8 cellular contexts compared by ENCODE assay signal in genomic region chr18:48940854-48941531, GRCh38. TPM values are rescaled to one million over a fixed set of nuclear protein-coding genes. Genes with fewer than 3 reads are reported as not detected.
A peak's percentile ranks its signal among the peaks of the same experiment; 100 is the strongest.
DNase-seq lines count a peak whose midpoint lies in the region; ATAC-seq, FAIRE-seq and TF ChIP-seq lines count a peak whose summit lies in the region.

No MANE protein-coding gene starts in this region.

- H3K4me3 ChIP-seq in small intestine (ENCODE audit: low read depth in 1 of 2, low read length in 2 of 2): no peak overlapping the region
- no peak overlapping the region for H3K4me3 ChIP-seq in WERI-Rb-1 (ENCODE audit: low read depth, low read length)

- TF ChIP-seq CTCF in endothelial cell (IDR thresholded peaks at IDR 0.05; ENCODE audit: unreplicated experiment): no peak
- no peak for TF ChIP-seq CTCF in WERI-Rb-1 (IDR thresholded peaks at IDR 0.05; ENCODE audit: low read depth, low read length)

- peaks cover 23% of the 10 kb centered on the region for H3K36me3 Mint-ChIP-seq in endothelial cell (ENCODE audit: low read depth, unreplicated experiment)

- peaks cover 2 to 9% of the 10 kb centered on the region in 2 donors for H3K36me3 ChIP-seq in small intestine (ENCODE audit: control insufficient read depth in 2 of 2, insufficient read depth in 2 of 2, low read length in 2 of 2)
- peaks cover 88% of the 10 kb centered on the region for H3K36me3 ChIP-seq in WERI-Rb-1

- FAIRE-seq in small intestine (lab: Jason Lieb, UNC): no peak

- no peaks in the 10 kb centered on the region for H3K9me3 Mint-ChIP-seq in endothelial cell (ENCODE audit: unreplicated experiment)

- H3K9me3 ChIP-seq in small intestine (ENCODE audit: control insufficient read depth, low read depth): no peaks in the 10 kb centered on the region
- H3K9me3 ChIP-seq in WERI-Rb-1 (ENCODE audit: severe bottlenecking): no peaks in the 10 kb centered on the region

- H3K4me1 Mint-ChIP-seq in endothelial cell (ENCODE audit: unreplicated experiment): peaks cover 78% of the 10 kb centered on the region

- H3K27me3 Mint-ChIP-seq in endothelial cell (ENCODE audit: unreplicated experiment): peaks cover 7% of the 10 kb centered on the region

- DNase-seq in activated CD4-positive, alpha-beta T cell treated with anti-CD3 and anti-CD28 coated beads, Interleukin-2, amount 50 U/mL, for 4 hours: peak; percentile 67 to 70
- DNase-seq in endothelial cell (ENCODE audit: low spot score) (peak; percentile 30), small intestine (peak; percentile 69), MV-4-11 (lab: John Stamatoyannopoulos, UW) (no peak), WERI-Rb-1 (no peak)

- peak overlapping the region; percentile 51 to 77 for H3K27ac ChIP-seq in small intestine (ENCODE audit: low read depth in 1 of 2, low read length in 1 of 2)
- no peak overlapping the region for H3K27ac ChIP-seq in WERI-Rb-1

- WGBS in small intestine, 3 donors: 52 to 63% (median 56%) methylated on average over 12 of the region's 12 CpGs

- H3K27me3 ChIP-seq in small intestine (ENCODE audit: control insufficient read depth in 2 of 2, insufficient read depth in 2 of 2, low read length in 2 of 2) (no peaks in the 10 kb centered on the region), WERI-Rb-1 (ENCODE audit: insufficient read depth, low read depth, severe bottlenecking) (no peaks in the 10 kb centered on the region)

- peak; percentile 74 for ATAC-seq in GM18868 (IDR thresholded peaks at IDR 0.05; ENCODE audit: unreplicated experiment)
- peak; percentile 69 for ATAC-seq in HG03354 (IDR thresholded peaks at IDR 0.05; ENCODE audit: poor library complexity, severe bottlenecking, unreplicated experiment)
- no peak for ATAC-seq in esophagus mucosa

- H3K4me3 Mint-ChIP-seq in endothelial cell (ENCODE audit: unreplicated experiment): peak overlapping the region; percentile 9

- H3K4me1 ChIP-seq in small intestine (ENCODE audit: control insufficient read depth in 2 of 2, insufficient read depth in 1 of 2, low read depth in 1 of 2, low read length in 1 of 2): peaks cover 41 to 43% of the 10 kb centered on the region in 2 donors

- H3K27ac Mint-ChIP-seq in endothelial cell (ENCODE audit: unreplicated experiment): peak overlapping the region; percentile 79

RNA-seq across cellular contexts. Expression of gene SMAD7, which starts 9.8 kb away (rescaled TPM):
- total RNA-seq in endothelial cell (ENCODE audit: unreplicated experiment) (30.1 TPM), esophagus mucosa (3.7 TPM)
- polyA plus RNA-seq in small intestine: 10 to 100 TPM; 17.2 to 24.0 (median 18.3) TPM

Comparison
In these comparisons a context has a peak if more than half of its experiments do, and no peak if none do; other contexts are left out.
1. DNase-seq: peak in activated CD4-positive, alpha-beta T cell treated with anti-CD3 and anti-CD28 coated beads, Interleukin-2, amount 50 U/mL, for 4 hours (2 of 2), endothelial cell (single experiment) and small intestine (single experiment); none in MV-4-11 (single experiment) and WERI-Rb-1 (single experiment).